Comparison of ENCODE assay signal across 20 cellular contexts in genomic region chrX:131331152-131331551, GRCh38. TPM values are rescaled to one million over a fixed set of nuclear protein-coding genes. Genes with fewer than 3 reads are reported as not detected.
"Had no signal": no experiment of that assay in that cellular context is flagged by ENCODE, and none has a peak within 500 bp of the region (broad histone marks: within the 10 kb centered on the region; RNA-seq: fewer than 3 reads in every experiment).

No MANE protein-coding gene starts in this region.

- DNase-seq: activated CD4-positive, alpha-beta T cell treated with anti-CD3 and anti-CD28 coated beads, Interleukin-2, amount 10 ng/mL, durations not matched to agents 24 days and 14 days; activated CD4-positive, CD25-positive, alpha-beta regulatory T cell; activated CD8-positive, alpha-beta memory T cell treated with anti-CD3 and anti-CD28 coated beads, Interleukin-2, amount 50 U/mL, for 4 hours; activated CD8-positive, alpha-beta T cell treated with anti-CD3 and anti-CD28 coated beads, Interleukin-2, amount 10 ng/mL, durations not matched to agents 7 days and 5 days; activated effector memory CD4-positive, alpha-beta T cell treated with anti-CD3 and anti-CD28 coated beads, Interleukin-2, amount 50 U/mL, for 16 hours; activated T-cell treated with anti-CD3 and anti-CD28 coated beads, Interleukin-2, amount 50 U/mL, for 48 hours; body of pancreas; esophagus squamous epithelium; immature natural killer cell; stimulated activated CD4-positive, alpha-beta T cell treated with anti-CD3 and anti-CD28 coated beads, Interleukin-15, amount 100 ng/mL, for 24 hours; stimulated activated CD4-positive, alpha-beta T cell treated with anti-CD3 and anti-CD28 coated beads, Interleukin-4, amount 100 ng/mL, for 1 hour; stimulated activated naive B cell treated with anti-CD40 and anti-IgM and Interleukin-4, amounts not matched to agents 10 μg/mL and 1 μg/mL and 100 μg/mL, for 72 hours; tibial artery had no signal

- H3K4me3 Mint-ChIP-seq: activated CD4-positive, alpha-beta T cell treated with anti-CD3 and anti-CD28 coated beads, Interleukin-2, amount 10 ng/mL, durations not matched to agents 24 days and 14 days; activated CD8-positive, alpha-beta T cell treated with anti-CD3 and anti-CD28 coated beads, Interleukin-2, amount 10 ng/mL, durations not matched to agents 7 days and 5 days; central memory CD8-positive, alpha-beta T cell; immature natural killer cell; nephron; stimulated activated naive B cell treated with anti-CD40 and anti-IgM and Interleukin-4, amounts not matched to agents 10 μg/mL and 1 μg/mL and 100 μg/mL, for 72 hours had no signal

- H3K36me3 Mint-ChIP-seq: activated naive CD4-positive, alpha-beta T cell treated with anti-CD3 and anti-CD28 coated beads, Interleukin-2, amount 50 U/mL, for 72 hours; immature natural killer cell; stimulated activated naive B cell treated with anti-CD40 and anti-IgM and Interleukin-4, amounts not matched to agents 10 μg/mL and 1 μg/mL and 100 μg/mL, for 72 hours had no signal

- H3K4me1 ChIP-seq: body of pancreas, esophagus squamous epithelium, right atrium auricular region, tibial artery had no signal

- H3K9me3 ChIP-seq: body of pancreas, esophagus squamous epithelium, right atrium auricular region, tibial artery had no signal

- H3K36me3 ChIP-seq: esophagus squamous epithelium, right atrium auricular region, tibial artery had no signal

- H3K27me3 ChIP-seq: body of pancreas, esophagus squamous epithelium, right atrium auricular region, tibial artery had no signal

- H3K9me3 Mint-ChIP-seq: activated CD4-positive, alpha-beta T cell treated with anti-CD3 and anti-CD28 coated beads, Interleukin-2, amount 10 ng/mL, durations not matched to agents 24 days and 14 days had no signal

- H3K27ac Mint-ChIP-seq: activated CD4-positive, alpha-beta T cell treated with anti-CD3 and anti-CD28 coated beads, Interleukin-2, amount 10 ng/mL, durations not matched to agents 24 days and 14 days; activated CD8-positive, alpha-beta T cell treated with anti-CD3 and anti-CD28 coated beads, Interleukin-2, amount 10 ng/mL, durations not matched to agents 7 days and 5 days; activated naive CD4-positive, alpha-beta T cell treated with anti-CD3 and anti-CD28 coated beads, Interleukin-2, amount 50 U/mL, for 72 hours; immature natural killer cell; nephron; progenitor cell of endocrine pancreas; stimulated activated naive B cell treated with anti-CD40 and anti-IgM and Interleukin-4, amounts not matched to agents 10 μg/mL and 1 μg/mL and 100 μg/mL, for 72 hours had no signal

- H3K27me3 Mint-ChIP-seq: activated CD4-positive, alpha-beta T cell treated with anti-CD3 and anti-CD28 coated beads, Interleukin-2, amount 10 ng/mL, durations not matched to agents 24 days and 14 days; central memory CD8-positive, alpha-beta T cell; progenitor cell of endocrine pancreas; stimulated activated naive B cell treated with anti-CD40 and anti-IgM and Interleukin-4, amounts not matched to agents 10 μg/mL and 1 μg/mL and 100 μg/mL, for 72 hours had no signal

- H3K27ac ChIP-seq: body of pancreas, coronary artery, esophagus squamous epithelium, right atrium auricular region, skin epidermis, tibial artery had no signal

- H3K4me3 ChIP-seq: body of pancreas, coronary artery, esophagus squamous epithelium, right atrium auricular region, skin epidermis, tibial artery had no signal

- H3K4me1 Mint-ChIP-seq: activated CD4-positive, alpha-beta T cell treated with anti-CD3 and anti-CD28 coated beads, Interleukin-2, amount 10 ng/mL, durations not matched to agents 24 days and 14 days; central memory CD8-positive, alpha-beta T cell; immature natural killer cell; nephron; stimulated activated naive B cell treated with anti-CD40 and anti-IgM and Interleukin-4, amounts not matched to agents 10 μg/mL and 1 μg/mL and 100 μg/mL, for 72 hours had no signal

RNA-seq across cellular contexts. Expression of gene IGSF1, which starts 42.0 kb away (rescaled TPM):
- total RNA-seq: activated CD4-positive, alpha-beta T cell treated with anti-CD3 and anti-CD28 coated beads, Interleukin-2, amount 10 ng/mL, durations not matched to agents 24 days and 14 days; activated CD8-positive, alpha-beta T cell treated with anti-CD3 and anti-CD28 coated beads, Interleukin-2, amount 10 ng/mL, durations not matched to agents 7 days and 5 days; activated naive CD4-positive, alpha-beta T cell treated with anti-CD3 and anti-CD28 coated beads, Interleukin-2, amount 50 U/mL, for 72 hours had no signal
